Comparison of ENCODE assay signal across 26 cellular contexts in the genomic region with DNA sequence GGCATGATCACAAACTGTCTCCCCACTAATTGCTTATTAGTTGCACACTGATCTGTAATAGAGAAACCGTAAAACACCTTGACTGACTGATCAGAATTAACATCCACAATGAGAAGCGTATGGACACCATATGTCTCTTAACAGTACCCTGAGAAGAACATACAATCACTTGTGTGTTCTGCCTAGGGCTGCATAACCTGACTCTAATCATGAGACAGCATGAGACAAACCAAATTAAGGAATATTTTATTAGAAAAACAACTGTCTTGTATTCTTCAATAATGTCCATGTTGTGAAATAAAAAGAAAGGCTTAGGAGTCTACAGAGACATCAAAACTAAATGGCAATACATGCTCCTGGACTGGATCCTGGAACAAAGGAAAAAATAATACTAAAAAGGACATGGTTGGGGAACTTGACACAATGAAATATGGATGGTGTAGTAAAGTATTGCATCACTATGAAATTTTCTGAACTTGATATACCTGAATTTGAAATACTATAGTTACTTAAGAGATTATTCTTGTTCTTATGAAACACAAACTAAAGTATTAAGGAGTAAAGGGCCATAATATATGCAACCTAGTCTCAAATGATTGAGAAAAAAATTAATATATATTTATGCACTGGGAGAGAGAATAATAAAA.
"Had no signal": no experiment of that assay in that cellular context is flagged by ENCODE, and none has a peak within 500 bp of the region (broad histone marks: within the 10 kb centered on the region; RNA-seq: fewer than 3 reads in every experiment).

No MANE protein-coding gene starts in this region.

- H3K27me3 ChIP-seq: foreskin keratinocyte, gastroesophageal sphincter, heart left ventricle, hepatocyte, left lung, neural progenitor cell, right atrium auricular region, sigmoid colon, testis, tibial artery had no signal

- H3K9ac ChIP-seq: neural progenitor cell, parathyroid adenoma had no signal

- H3K4me1 ChIP-seq: foreskin keratinocyte, gastroesophageal sphincter, heart left ventricle, left lung, neural progenitor cell, parathyroid adenoma, prostate gland, right atrium auricular region, sigmoid colon, testis, tibial artery had no signal

- H3K9me3 ChIP-seq: mucosa of descending colon, prostate gland, sigmoid colon, testis, tibial artery had no signal

- H3K4me3 ChIP-seq: gastroesophageal sphincter, heart left ventricle, hepatocyte, left lung, mucosa of descending colon, neural progenitor cell, prostate gland, right atrium auricular region, sigmoid colon, testis, tibial artery had no signal

- H3K27ac Mint-ChIP-seq: effector memory CD8-positive, alpha-beta T cell; mesothelial cell of epicardium; natural killer cell treated with Interleukin-12 subunit alpha and Interleukin-12 subunit beta and Interleukin-15 and Interleukin-18, amount 100 ng/mL, for 72 hours; neural progenitor cell; stimulated activated memory B cell treated with anti-CD40 and anti-IgM and Interleukin-4, amounts not matched to agents 10 μg/mL and 1 μg/mL and 100 μg/mL, for 72 hours; type B pancreatic cell had no signal

- H3K4me3 Mint-ChIP-seq: effector memory CD8-positive, alpha-beta T cell; mesothelial cell of epicardium; naive B cell; natural killer cell treated with Interleukin-12 subunit alpha and Interleukin-12 subunit beta and Interleukin-15 and Interleukin-18, amount 100 ng/mL, for 72 hours; neural progenitor cell; stimulated activated memory B cell treated with anti-CD40 and anti-IgM and Interleukin-4, amounts not matched to agents 10 μg/mL and 1 μg/mL and 100 μg/mL, for 72 hours; type B pancreatic cell had no signal

- H3K27me3 Mint-ChIP-seq: effector memory CD8-positive, alpha-beta T cell; naive B cell; natural killer cell treated with Interleukin-12 subunit alpha and Interleukin-12 subunit beta and Interleukin-15 and Interleukin-18, amount 100 ng/mL, for 72 hours; stimulated activated memory B cell treated with anti-CD40 and anti-IgM and Interleukin-4, amounts not matched to agents 10 μg/mL and 1 μg/mL and 100 μg/mL, for 72 hours; type B pancreatic cell had no signal

- H3K4me1 Mint-ChIP-seq: mesothelial cell of epicardium; naive B cell; neural progenitor cell; stimulated activated memory B cell treated with anti-CD40 and anti-IgM and Interleukin-4, amounts not matched to agents 10 μg/mL and 1 μg/mL and 100 μg/mL, for 72 hours had no signal

- H3K36me3 ChIP-seq: neural progenitor cell, prostate gland, right atrium auricular region had no signal

- DNase-seq: cortex of kidney; effector memory CD8-positive, alpha-beta T cell; foreskin keratinocyte; heart left ventricle; left cardiac atrium; left lung; mesenchymal stem cell; mucosa of descending colon; naive B cell; sigmoid colon; stimulated activated CD4-positive, alpha-beta T cell treated with anti-CD3 and anti-CD28 coated beads, Interleukin-2, amount 100 ng/mL, for 24 hours; stimulated activated CD4-positive, alpha-beta T cell treated with anti-CD3 and anti-CD28 coated beads, Interleukin-4, amount 100 ng/mL, for 24 hours; stimulated activated naive CD8-positive, alpha-beta T cell treated with anti-CD3 and anti-CD28 coated beads, Interleukin-15, Interleukin-2, amounts not matched to agents 100 U/mL and 50 U/mL, for 24 hours; substantia nigra; testis; tibial artery had no signal
